In the genomic region with DNA sequence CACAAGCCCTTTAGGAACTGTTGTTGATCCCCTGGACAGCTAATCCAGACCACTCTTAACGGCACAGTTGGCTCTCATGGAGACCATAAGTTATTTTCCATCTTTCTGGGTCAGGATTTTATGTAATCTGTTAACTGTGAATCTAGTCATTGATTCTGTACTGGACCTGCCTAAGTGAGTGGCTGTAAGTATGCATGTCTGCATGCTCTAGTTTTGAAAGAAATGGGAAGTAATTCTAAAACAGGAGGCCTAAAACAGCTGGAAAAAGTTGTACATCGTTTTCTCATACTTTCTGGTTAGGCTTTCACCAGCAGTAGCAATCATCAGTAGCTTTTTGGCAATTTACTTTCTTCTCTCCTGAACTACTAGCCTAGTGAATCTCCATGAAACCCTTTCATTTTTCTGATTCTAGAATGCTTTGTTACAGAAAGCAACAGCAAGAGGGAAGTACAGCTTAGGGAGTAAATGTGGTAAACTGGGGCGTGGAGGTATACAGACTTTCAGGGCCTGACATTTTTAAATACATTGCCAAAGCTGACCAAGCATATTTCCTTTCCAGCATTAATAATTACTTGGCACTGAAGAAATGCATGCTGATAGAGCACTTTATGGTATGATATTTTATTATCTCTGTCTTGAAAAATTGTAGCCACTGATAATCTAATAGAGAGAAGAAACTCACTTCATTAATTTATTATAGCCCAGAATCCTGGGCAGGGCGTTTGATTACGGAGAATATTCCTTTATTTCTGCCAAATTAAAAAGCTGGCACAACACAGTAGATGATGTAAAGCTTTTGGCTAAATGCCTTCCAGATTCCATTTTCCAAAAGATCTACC, we compare ENCODE assay signal across 1 cellular context.
TF ChIP-seq lines count a peak whose summit lies in the region.

No MANE protein-coding gene starts in this region.

TF ChIP-seq in SK-N-SH, 30 proteins besides CTCF, POLR2A, EP300 and RAD21 (continued from another document):
- no peak for TF ChIP-seq GABPA (IDR thresholded peaks at IDR 0.05; ENCODE audit: low read depth)
- no peak for TF ChIP-seq RCOR1 (IDR thresholded peaks at IDR 0.05; ENCODE audit: low read length)
- no peak for TF ChIP-seq YY1 (IDR thresholded peaks at IDR 0.05; ENCODE audit: low read depth)
- no peak for TF ChIP-seq NFIC (IDR thresholded peaks at IDR 0.05; ENCODE audit: borderline replicate concordance)
- TF ChIP-seq NRF1 (IDR thresholded peaks at IDR 0.05; ENCODE audit: low read depth, low read length), result no peak
- no peak for TF ChIP-seq CHD2 (IDR thresholded peaks at IDR 0.05; ENCODE audit: low read length, partially characterized antibody)
- TF ChIP-seq, protein P1, sequence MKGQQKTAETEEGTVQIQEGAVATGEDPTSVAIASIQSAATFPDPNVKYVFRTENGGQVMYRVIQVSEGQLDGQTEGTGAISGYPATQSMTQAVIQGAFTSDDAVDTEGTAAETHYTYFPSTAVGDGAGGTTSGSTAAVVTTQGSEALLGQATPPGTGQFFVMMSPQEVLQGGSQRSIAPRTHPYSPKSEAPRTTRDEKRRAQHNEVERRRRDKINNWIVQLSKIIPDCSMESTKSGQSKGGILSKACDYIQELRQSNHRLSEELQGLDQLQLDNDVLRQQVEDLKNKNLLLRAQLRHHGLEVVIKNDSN (IDR thresholded peaks at IDR 0.05; ENCODE audit: borderline replicate concordance, low read depth), result no peak
- TF ChIP-seq, protein P2, sequence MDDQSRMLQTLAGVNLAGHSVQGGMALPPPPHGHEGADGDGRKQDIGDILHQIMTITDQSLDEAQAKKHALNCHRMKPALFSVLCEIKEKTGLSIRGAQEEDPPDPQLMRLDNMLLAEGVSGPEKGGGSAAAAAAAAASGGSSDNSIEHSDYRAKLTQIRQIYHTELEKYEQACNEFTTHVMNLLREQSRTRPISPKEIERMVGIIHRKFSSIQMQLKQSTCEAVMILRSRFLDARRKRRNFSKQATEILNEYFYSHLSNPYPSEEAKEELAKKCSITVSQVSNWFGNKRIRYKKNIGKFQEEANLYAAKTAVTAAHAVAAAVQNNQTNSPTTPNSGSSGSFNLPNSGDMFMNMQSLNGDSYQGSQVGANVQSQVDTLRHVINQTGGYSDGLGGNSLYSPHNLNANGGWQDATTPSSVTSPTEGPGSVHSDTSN (IDR thresholded peaks at IDR 0.05), result no peak
- no peak for TF ChIP-seq FOXM1 (IDR thresholded peaks at IDR 0.05; ENCODE audit: low read depth)
- TF ChIP-seq, protein P3, sequence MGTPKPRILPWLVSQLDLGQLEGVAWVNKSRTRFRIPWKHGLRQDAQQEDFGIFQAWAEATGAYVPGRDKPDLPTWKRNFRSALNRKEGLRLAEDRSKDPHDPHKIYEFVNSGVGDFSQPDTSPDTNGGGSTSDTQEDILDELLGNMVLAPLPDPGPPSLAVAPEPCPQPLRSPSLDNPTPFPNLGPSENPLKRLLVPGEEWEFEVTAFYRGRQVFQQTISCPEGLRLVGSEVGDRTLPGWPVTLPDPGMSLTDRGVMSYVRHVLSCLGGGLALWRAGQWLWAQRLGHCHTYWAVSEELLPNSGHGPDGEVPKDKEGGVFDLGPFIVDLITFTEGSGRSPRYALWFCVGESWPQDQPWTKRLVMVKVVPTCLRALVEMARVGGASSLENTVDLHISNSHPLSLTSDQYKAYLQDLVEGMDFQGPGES (IDR thresholded peaks at IDR 0.05; ENCODE audit: low read depth, low read length), result no peak
TF ChIP-seq in SK-N-SH: peak in this region for 0.
